ENCODE assay signal across 22 cellular contexts in the genomic region with DNA sequence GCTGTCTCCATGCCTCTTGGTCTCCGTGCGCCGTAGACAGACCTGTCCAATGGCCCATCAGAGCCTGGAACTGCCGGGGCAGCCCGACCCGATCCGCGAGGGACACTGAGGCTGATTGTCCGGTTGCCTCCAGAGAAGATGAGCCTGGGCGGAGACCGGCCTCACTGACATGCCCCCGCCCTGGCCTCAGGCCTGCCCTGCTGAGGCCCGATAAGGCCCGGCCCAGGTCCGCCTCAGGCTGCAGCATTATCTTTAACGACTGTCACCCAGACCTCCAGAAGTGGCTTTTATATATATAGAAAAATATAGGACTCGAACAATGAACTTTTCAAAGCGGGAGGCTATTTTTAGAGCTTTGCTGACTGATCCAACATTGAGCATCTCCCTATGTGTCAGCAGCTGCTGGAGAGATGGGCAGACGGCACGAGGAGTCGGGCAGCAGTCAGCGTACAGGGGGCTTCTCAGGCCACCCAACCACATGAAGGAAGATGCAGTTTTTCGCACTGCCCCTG.
DNase-seq lines count a peak whose midpoint lies in the region; ATAC-seq and TF ChIP-seq lines count a peak whose summit lies in the region.
"Had no signal": no experiment of that assay in that cellular context is flagged by ENCODE, and none has a peak within 500 bp of the region (broad histone marks: within the 10 kb centered on the region; RNA-seq: fewer than 3 reads in every experiment).

No MANE protein-coding gene starts in this region.

- no peak for TF ChIP-seq CTCF in natural killer cell (IDR thresholded peaks at IDR 0.05)
- no peak for TF ChIP-seq CTCF in coronary artery (IDR thresholded peaks at IDR 0.05)

- no peak overlapping the region for H2BK15ac ChIP-seq in neuronal stem cell (ENCODE audit: low read length)

- H3K27me3 Mint-ChIP-seq in natural killer cell (ENCODE audit: low read depth in 2 of 2): no peaks in the 10 kb centered on the region
- no peaks in the 10 kb centered on the region for H3K27me3 Mint-ChIP-seq in natural killer cell treated with Interleukin-12 subunit alpha and Interleukin-12 subunit beta and Interleukin-15 and Interleukin-18, amount 100 ng/mL, for 72 hours
- H3K27me3 Mint-ChIP-seq: activated CD8-positive, alpha-beta T cell treated with anti-CD3 and anti-CD28 coated beads for 36 hours; activated naive CD4-positive, alpha-beta T cell treated with anti-CD3 and anti-CD28 coated beads, Interleukin-2, amount 50 U/mL, for 24 hours had no signal

- H2AFZ ChIP-seq in neuronal stem cell (ENCODE audit: low read length): no peak overlapping the region

- intact Hi-C loops in natural killer cell (cut with micrococcal nuclease) (no loop called here), left colon (cut with DNase I, micrococcal nuclease) (no loop called here)

- no peak overlapping the region for H2AK5ac ChIP-seq in neuronal stem cell (ENCODE audit: low read depth, low read length)

- no peak overlapping the region for H2BK12ac ChIP-seq in neuronal stem cell (ENCODE audit: low read length)

- no peak overlapping the region for H4K8ac ChIP-seq in neuronal stem cell (ENCODE audit: low read depth, low read length)

- H4K91ac ChIP-seq in neuronal stem cell (ENCODE audit: low read depth, low read length, poor library complexity): no peak overlapping the region

- H3K4me1 ChIP-seq in neuronal stem cell (ENCODE audit: control insufficient read depth in 2 of 2, insufficient read depth in 1 of 2, low read depth in 1 of 2, low read length in 2 of 2): peaks cover 0 to 12% of the 10 kb centered on the region in 2 donors

- ATAC-seq in natural killer cell: no peak
- ATAC-seq in natural killer cell treated with Interleukin-12 subunit alpha and Interleukin-12 subunit beta and Interleukin-15 and Interleukin-18, amount 100 ng/mL, for 72 hours: no peak
- ATAC-seq in left colon: no peak
- no peak for ATAC-seq in HG03196 (IDR thresholded peaks at IDR 0.05; ENCODE audit: unreplicated experiment)
- ATAC-seq: activated CD8-positive, alpha-beta T cell treated with anti-CD3 and anti-CD28 coated beads for 36 hours; activated T-cell treated with anti-CD3 and anti-CD28 coated beads, Interleukin-2, amount 50 U/mL, for 4 hours; foreskin keratinocyte; left cardiac atrium; mucosa of descending colon; WTC11 had no signal

- peaks cover 16% of the 10 kb centered on the region for H3K79me1 ChIP-seq in neuronal stem cell (ENCODE audit: low read depth, low read length)

- peak overlapping the region; percentile 90 to 96 for H3K27ac ChIP-seq in coronary artery
- H3K27ac ChIP-seq in neuronal stem cell (replicated peaks; ENCODE audit: low read length): no peak overlapping the region
- H3K27ac ChIP-seq: foreskin keratinocyte, ovary had no signal

- no peak overlapping the region for H3K4ac ChIP-seq in neuronal stem cell (ENCODE audit: low read length)

- peak overlapping the region; percentile 18 for H3K23ac ChIP-seq in neuronal stem cell (ENCODE audit: low read depth, low read length, poor library complexity)

- no peaks in the 10 kb centered on the region for H3K36me3 Mint-ChIP-seq in natural killer cell
- no peaks in the 10 kb centered on the region for H3K36me3 Mint-ChIP-seq in natural killer cell treated with Interleukin-12 subunit alpha and Interleukin-12 subunit beta and Interleukin-15 and Interleukin-18, amount 100 ng/mL, for 72 hours
- H3K36me3 Mint-ChIP-seq: activated naive CD4-positive, alpha-beta T cell treated with anti-CD3 and anti-CD28 coated beads, Interleukin-2, amount 50 U/mL, for 24 hours; WTC11 had no signal

- H3K27ac Mint-ChIP-seq in natural killer cell: peak overlapping the region; percentile 66 to 81
- no peak overlapping the region for H3K27ac Mint-ChIP-seq in natural killer cell treated with Interleukin-12 subunit alpha and Interleukin-12 subunit beta and Interleukin-15 and Interleukin-18, amount 100 ng/mL, for 72 hours
- H3K27ac Mint-ChIP-seq: activated CD8-positive, alpha-beta T cell treated with anti-CD3 and anti-CD28 coated beads for 36 hours; activated naive CD4-positive, alpha-beta T cell treated with anti-CD3 and anti-CD28 coated beads, Interleukin-2, amount 50 U/mL, for 24 hours; WTC11 had no signal

- H3K18ac ChIP-seq in neuronal stem cell (ENCODE audit: low read length): no peak overlapping the region

- H3K4me2 ChIP-seq in neuronal stem cell (ENCODE audit: insufficient read depth, low read length, poor library complexity, severe bottlenecking): no peak overlapping the region

- DNase-seq in natural killer cell (no peak), coronary artery (ENCODE audit: low spot score) (no peak), neuronal stem cell (ENCODE audit: low spot score) (no peak), left colon (no peak)
- DNase-seq in natural killer cell treated with Interleukin-12 subunit alpha and Interleukin-12 subunit beta and Interleukin-15 and Interleukin-18, amount 100 ng/mL, for 72 hours (ENCODE audit: low spot score): no peak
- DNase-seq in stimulated activated CD4-positive, alpha-beta T cell treated with anti-CD3 and anti-CD28 coated beads, Interleukin-4, amount 100 ng/mL, for 4 hours: no peak
- no peak for DNase-seq in activated CD4-positive, alpha-beta T cell treated with anti-CD3 and anti-CD28 coated beads, Interleukin-2, amount 50 U/mL, for 48 hours
- DNase-seq: activated CD8-positive, alpha-beta T cell treated with anti-CD3 and anti-CD28 coated beads for 36 hours; activated T-cell treated with anti-CD3 and anti-CD28 coated beads, Interleukin-2, amount 50 U/mL, for 4 hours; DMS53; foreskin keratinocyte; left cardiac atrium; mucosa of descending colon; NCI-H1417; NCI-H526; ovary; SIG-M5; stimulated activated CD4-positive, alpha-beta T cell treated with anti-CD3 and anti-CD28 coated beads, Interleukin-2, amount 100 ng/mL, for 48 hours; T-helper 1 cell had no signal

- peak overlapping the region; percentile 50 for H3K9ac ChIP-seq in neuronal stem cell (ENCODE audit: low read depth, low read length, poor library complexity)

- no peaks in the 10 kb centered on the region for H3K9me3 Mint-ChIP-seq in natural killer cell
- H3K9me3 Mint-ChIP-seq in natural killer cell treated with Interleukin-12 subunit alpha and Interleukin-12 subunit beta and Interleukin-15 and Interleukin-18, amount 100 ng/mL, for 72 hours: no peaks in the 10 kb centered on the region
- H3K9me3 Mint-ChIP-seq: activated CD8-positive, alpha-beta T cell treated with anti-CD3 and anti-CD28 coated beads for 36 hours; activated naive CD4-positive, alpha-beta T cell treated with anti-CD3 and anti-CD28 coated beads, Interleukin-2, amount 50 U/mL, for 24 hours; activated T-cell treated with anti-CD3 and anti-CD28 coated beads, Interleukin-2, amount 50 U/mL, for 4 hours; WTC11 had no signal

- no peak overlapping the region for H3K14ac ChIP-seq in neuronal stem cell (ENCODE audit: low read length)

- H2BK120ac ChIP-seq in neuronal stem cell (ENCODE audit: low read depth, low read length): no peak overlapping the region

- no peaks in the 10 kb centered on the region for H3K27me3 ChIP-seq in neuronal stem cell (ENCODE audit: control insufficient read depth in 3 of 3, insufficient read depth in 3 of 3, low read depth in 1 of 3, low read length in 3 of 3)
- H3K27me3 ChIP-seq: foreskin keratinocyte, ovary had no signal

- peaks cover 59 to 87% of the 10 kb centered on the region in 2 donors for H3K4me1 Mint-ChIP-seq in natural killer cell
- peaks cover 64 to 66% of the 10 kb centered on the region in 2 donors for H3K4me1 Mint-ChIP-seq in natural killer cell treated with Interleukin-12 subunit alpha and Interleukin-12 subunit beta and Interleukin-15 and Interleukin-18, amount 100 ng/mL, for 72 hours (ENCODE audit: low read depth in 2 of 2)
- H3K4me1 Mint-ChIP-seq: WTC11 had no signal

- H3K36me3 ChIP-seq in neuronal stem cell (replicated peaks in 1 of 2; ENCODE audit: control insufficient read depth in 2 of 2, insufficient read depth in 2 of 2, low read length in 2 of 2): no peaks in the 10 kb centered on the region
- H3K36me3 ChIP-seq: ovary had no signal

- no peak overlapping the region for H2BK5ac ChIP-seq in neuronal stem cell (ENCODE audit: low read length)

- H3K4me3 ChIP-seq in coronary artery (no peak overlapping the region), neuronal stem cell (ENCODE audit: low read length in 2 of 2) (no peak overlapping the region)
- H3K4me3 ChIP-seq: mucosa of descending colon, ovary had no signal

- H3K9me3 ChIP-seq in neuronal stem cell (replicated peaks in 1 of 2; ENCODE audit: control insufficient read depth in 2 of 2, insufficient read depth in 1 of 2, low read depth in 1 of 2, low read length in 2 of 2): no peaks in the 10 kb centered on the region
- H3K9me3 ChIP-seq: mucosa of descending colon, ovary had no signal

- no CpG with 5 or more reads among the region's 23 CpGs for WGBS in neuronal stem cell (ENCODE audit: extremely low coverage in 2 of 2, insufficient read length in 2 of 2, insufficient replicate concordance in 1 of 2), 2 donors

- no peak overlapping the region for H3K4me3 Mint-ChIP-seq in natural killer cell
- H3K4me3 Mint-ChIP-seq in natural killer cell treated with Interleukin-12 subunit alpha and Interleukin-12 subunit beta and Interleukin-15 and Interleukin-18, amount 100 ng/mL, for 72 hours: no peak overlapping the region
- H3K4me3 Mint-ChIP-seq: activated CD8-positive, alpha-beta T cell treated with anti-CD3 and anti-CD28 coated beads for 36 hours; activated naive CD4-positive, alpha-beta T cell treated with anti-CD3 and anti-CD28 coated beads, Interleukin-2, amount 50 U/mL, for 24 hours; activated T-cell treated with anti-CD3 and anti-CD28 coated beads, Interleukin-2, amount 50 U/mL, for 4 hours; WTC11 had no signal

Comparison
In these comparisons a context has a peak if more than half of its experiments do, and no peak if none do; other contexts are left out.
1. H3K27ac Mint-ChIP-seq: peak in natural killer cell (2 of 2); none in natural killer cell treated with Interleukin-12 subunit alpha and Interleukin-12 subunit beta and Interleukin-15 and Interleukin-18, amount 100 ng/mL, for 72 hours (0 of 2).